Comparison of ENCODE assay signal across 8 cellular contexts in the genomic region with DNA sequence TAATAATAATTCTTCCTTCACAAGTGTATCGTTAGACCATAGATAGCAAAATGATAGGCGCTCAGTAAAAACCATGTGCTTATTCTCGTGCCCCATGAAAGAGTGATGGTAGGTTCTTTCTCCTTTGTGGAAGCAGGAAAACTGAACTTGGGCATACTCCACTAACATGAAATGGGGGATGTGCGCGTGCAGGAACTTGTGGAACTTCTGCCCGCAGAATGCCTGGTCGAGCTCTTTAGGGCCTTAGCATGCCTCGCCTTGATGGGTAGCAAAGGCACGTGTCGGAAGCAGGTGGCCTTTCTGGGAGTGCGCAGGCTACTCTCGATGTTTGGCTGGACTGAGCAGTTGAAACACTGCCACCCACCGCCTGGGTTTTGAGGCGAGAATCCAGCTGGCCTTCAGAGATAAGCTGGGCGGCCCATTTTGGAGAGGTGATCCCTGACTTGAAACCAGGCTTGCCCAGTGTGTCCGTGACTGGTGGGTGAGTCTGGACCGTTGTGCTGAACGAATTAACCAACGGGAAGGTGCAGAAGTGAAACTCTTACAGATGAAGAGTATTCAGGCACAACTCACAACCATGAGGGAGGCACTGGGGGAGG.
DNase-seq lines count a peak whose midpoint lies in the region; ATAC-seq and TF ChIP-seq lines count a peak whose summit lies in the region.

No MANE protein-coding gene starts in this region.

- DNase-seq in NOMO-1 (lab: John Stamatoyannopoulos, UW; ENCODE audit: unreplicated experiment in 2 of 2), result peak; percentile 32 to 52
- no peak for DNase-seq in NOMO-1 treated with dmso at 0.1 percent for 144 hours (lab: John Stamatoyannopoulos, UW; ENCODE audit: unreplicated experiment)
- peak; percentile 23 for DNase-seq in HPDE6-E6E7 (ENCODE audit: extremely low spot score)
- peak; percentile 16 for DNase-seq in activated naive CD4-positive, alpha-beta T cell treated with anti-CD3 and anti-CD28 coated beads, Interleukin-2, amount 50 U/mL, for 16 hours
- DNase-seq in glomerular visceral epithelial cell (ENCODE audit: extremely low spot score), result peak; percentile 30

- TF ChIP-seq CTCF in OCI-LY3 (IDR thresholded peaks at IDR 0.05; ENCODE audit: low read depth, low read length), result peak; percentile 45
- TF ChIP-seq CTCF in neutrophil (IDR thresholded peaks at IDR 0.05), result no peak

- TF ChIP-seq POLR2A in GM18505 (IDR thresholded peaks at IDR 0.05; ENCODE audit: borderline replicate concordance, extremely low read depth, insufficient read depth, insufficient read length), result no peak

- H3K36me3 ChIP-seq in OCI-LY3 (replicated peaks; ENCODE audit: low read depth, low read length) (peaks cover 3% of the 10 kb centered on the region), neutrophil (no peaks in the 10 kb centered on the region)

- H3K4me1 ChIP-seq in OCI-LY3 (ENCODE audit: low read length), result peaks cover 16% of the 10 kb centered on the region
- H3K4me1 ChIP-seq in neutrophil (ENCODE audit: control insufficient read depth in 1 of 2, insufficient read depth in 1 of 2, low read depth in 1 of 2, low read length in 1 of 2), result peaks cover 17 to 23% of the 10 kb centered on the region in 2 experiments

- H3K27ac ChIP-seq in OCI-LY3 (ENCODE audit: low read length) (peak overlapping the region; percentile 81), neutrophil (peak overlapping the region; percentile 87)

- H3K4me3 ChIP-seq in OCI-LY3 (ENCODE audit: low read length) (peak overlapping the region; percentile 94), neutrophil (ENCODE audit: low read depth in 1 of 2, low read length in 1 of 2) (peak overlapping the region; percentile 72 to 84)

- ATAC-seq in GM18505 (IDR thresholded peaks at IDR 0.05; ENCODE audit: unreplicated experiment), result no peak

- peaks cover 40% of the 10 kb centered on the region for H3K79me2 ChIP-seq in OCI-LY3 (ENCODE audit: low read length)

- H2AFZ ChIP-seq in OCI-LY3 (ENCODE audit: low read depth, low read length), result peak overlapping the region; percentile 92

- peak overlapping the region; percentile 77 for H3K9ac ChIP-seq in OCI-LY3 (ENCODE audit: low read length)

- H3K4me2 ChIP-seq in OCI-LY3 (ENCODE audit: low read length), result peak overlapping the region; percentile 98

- H3K27me3 ChIP-seq in OCI-LY3 (ENCODE audit: low read depth, low read length) (no peaks in the 10 kb centered on the region), neutrophil (no peaks in the 10 kb centered on the region)

- H4K20me1 ChIP-seq in OCI-LY3 (ENCODE audit: insufficient read depth, low read length), result no peaks in the 10 kb centered on the region

- H3K9me3 ChIP-seq in OCI-LY3 (ENCODE audit: insufficient read depth, low read length) (no peaks in the 10 kb centered on the region), neutrophil (no peaks in the 10 kb centered on the region)
